1 cellular context compared by ENCODE assay signal in genomic region chr5:153523196-153523595, GRCh38.
TF ChIP-seq lines count a peak whose summit lies in the region.

No MANE protein-coding gene starts in this region.

TF ChIP-seq in IMR-90, 13 proteins besides CTCF, POLR2A, EP300 and RAD21:
- no peak for TF ChIP-seq MAZ (IDR thresholded peaks at IDR 0.05; ENCODE audit: borderline replicate concordance, low read depth, low read length)
- TF ChIP-seq ELK1 (IDR thresholded peaks at IDR 0.05; ENCODE audit: borderline replicate concordance, low read depth, low read length), result no peak
